ENCODE assay signal across 24 cellular contexts in the genomic region with DNA sequence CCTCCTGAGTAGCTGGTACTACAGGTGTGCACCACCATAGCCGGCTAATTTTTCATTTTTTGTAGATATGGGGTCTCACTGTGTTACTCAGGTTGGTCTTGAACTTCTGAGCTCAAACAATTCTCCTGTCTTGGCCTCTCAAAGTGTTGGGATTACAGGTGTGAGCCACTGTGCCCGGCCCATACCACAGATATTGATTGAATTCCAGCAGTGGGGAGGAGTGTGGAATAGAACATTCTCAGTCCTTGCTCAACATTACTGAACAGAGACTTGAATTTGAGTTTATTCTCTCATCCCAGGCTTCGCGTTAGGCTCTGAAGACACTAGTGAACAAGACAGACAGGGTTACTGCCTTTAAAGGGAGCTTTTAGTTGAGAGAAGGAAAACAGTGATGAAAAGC. TPM values are rescaled to one million over a fixed set of nuclear protein-coding genes. Genes with fewer than 3 reads are reported as not detected.
DNase-seq lines count a peak whose midpoint lies in the region; ATAC-seq and TF ChIP-seq lines count a peak whose summit lies in the region.
"Had no signal": no experiment of that assay in that cellular context is flagged by ENCODE, and none has a peak within 500 bp of the region (broad histone marks: within the 10 kb centered on the region; RNA-seq: fewer than 3 reads in every experiment).

No MANE protein-coding gene starts in this region.

- peaks cover 8% of the 10 kb centered on the region for H3K4me1 Mint-ChIP-seq in Calu3 (ENCODE audit: low read depth, unreplicated experiment)
- no peaks in the 10 kb centered on the region for H3K4me1 Mint-ChIP-seq in GM23338
- H3K4me1 Mint-ChIP-seq: B cell had no signal

- ATAC-seq in GM23338 (no peak), left lobe of liver (peak; percentile 75), right lobe of liver (peak; percentile 27 to 75 (median 62))
- ATAC-seq: CD8-positive, alpha-beta T cell; GM12878 had no signal

- H3K4me2 ChIP-seq in GM23338 (no peak overlapping the region), GM23248 (ENCODE audit: unreplicated experiment) (no peak overlapping the region)
- H3K4me2 ChIP-seq: BLaER1 treated with 17β-estradiol and CSF1 and Interleukin-3, amounts not matched to agents 10 nM and 100 nM had no signal

- peaks cover 40% of the 10 kb centered on the region for H3K36me3 ChIP-seq in GM23338 (ENCODE audit: insufficient read depth)
- peaks cover 0 to 33% (median 19%) of the 10 kb centered on the region in 4 donors for H3K36me3 ChIP-seq in right lobe of liver
- H3K36me3 ChIP-seq in GM23248 (ENCODE audit: low read depth) = peaks cover 41% of the 10 kb centered on the region

- WGBS in right lobe of liver (ENCODE audit: insufficient coverage, low coverage, low lambda C conversion rate, missing lambda C conversion rate) = 65% methylated on average over 4 of the region's 4 CpGs
- WGBS in GM23248 (ENCODE audit: low coverage in 1 of 2, low lambda C conversion rate in 2 of 2, missing lambda C conversion rate in 2 of 2), 2 experiments = 97 to 100% methylated on average over 4 of the region's 4 CpGs

- H3K4me1 ChIP-seq in GM23338 (ENCODE audit: insufficient read depth) (no peaks in the 10 kb centered on the region), right lobe of liver (no peaks in the 10 kb centered on the region), GM23248 (ENCODE audit: insufficient read depth) (no peaks in the 10 kb centered on the region)
- H3K4me1 ChIP-seq: Caco-2 had no signal

- no peak overlapping the region for H2AFZ ChIP-seq in GM23338
- no peak overlapping the region for H2AFZ ChIP-seq in GM23248

- peak overlapping the region; percentile 60 for H3K27ac Mint-ChIP-seq in Calu3 (ENCODE audit: unreplicated experiment)
- no peak overlapping the region for H3K27ac Mint-ChIP-seq in GM23338
- H3K27ac Mint-ChIP-seq: B cell; CD4-positive, alpha-beta T cell; CD8-positive, alpha-beta T cell had no signal

- H3K27ac ChIP-seq in GM23338 (ENCODE audit: low read depth) (peak overlapping the region; percentile 63; the same call in 1 of the 2 replicates), right lobe of liver (no peak overlapping the region), GM23248 (no peak overlapping the region)
- H3K27ac ChIP-seq: BLaER1 treated with 17β-estradiol and CSF1 and Interleukin-3, amounts not matched to agents 10 nM and 100 nM; C4-2B had no signal

- H3K36me3 Mint-ChIP-seq in Calu3 (ENCODE audit: insufficient read depth, unreplicated experiment) (peaks cover 54% of the 10 kb centered on the region), GM23338 (ENCODE audit: low read depth) (peaks cover 51% of the 10 kb centered on the region)

- H3K9me2 ChIP-seq in GM23338 (ENCODE audit: insufficient read depth) (no peaks in the 10 kb centered on the region), GM23248 (ENCODE audit: insufficient read depth) (no peaks in the 10 kb centered on the region)

- H3K4me3 Mint-ChIP-seq in Calu3 (ENCODE audit: low read depth, unreplicated experiment) (no peak overlapping the region), GM23338 (no peak overlapping the region)
- H3K4me3 Mint-ChIP-seq: B cell; CD4-positive, alpha-beta T cell; CD8-positive, alpha-beta T cell had no signal

- no peak for TF ChIP-seq CTCF in Calu3 (IDR thresholded peaks at IDR 0.05; ENCODE audit: unreplicated experiment)
- no peak for TF ChIP-seq CTCF in GM23338 (conservative IDR thresholded peaks at IDR 0.05; ENCODE audit: low read depth in 2 of 2)
- no peak for TF ChIP-seq CTCF in right lobe of liver (IDR thresholded peaks at IDR 0.05)

- in situ Hi-C loops in ACHN (cut with HindIII; ENCODE audit: low pct_ligation_motif_present, low pct_unique_long_range_greater_than_20kb, low sequenced_read_pairs) = no loop called here
- in situ Hi-C loops in GM23248 (cut with MboI) = no loop called here

- no peak overlapping the region for H3K9ac ChIP-seq in GM23248
- H3K9ac ChIP-seq: BLaER1 treated with 17β-estradiol and CSF1 and Interleukin-3, amounts not matched to agents 10 nM and 100 nM had no signal

- H3K27me3 ChIP-seq in GM23338 (ENCODE audit: insufficient read depth) (no peaks in the 10 kb centered on the region), right lobe of liver (no peaks in the 10 kb centered on the region), GM23248 (replicated peaks; ENCODE audit: insufficient read depth) (no peaks in the 10 kb centered on the region)
- H3K27me3 ChIP-seq: BLaER1 treated with 17β-estradiol and CSF1 and Interleukin-3, amounts not matched to agents 10 nM and 100 nM had no signal

- H3K9me3 Mint-ChIP-seq in Calu3 (ENCODE audit: low read depth, unreplicated experiment) (no peaks in the 10 kb centered on the region), GM23338 (no peaks in the 10 kb centered on the region)
- H3K9me3 Mint-ChIP-seq: CD4-positive, alpha-beta T cell; CD8-positive, alpha-beta T cell had no signal

- H3K79me2 ChIP-seq in GM23338 (replicated peaks; ENCODE audit: insufficient read depth) (0 out of 2 replicates have a peak, but pooled peaks cover 4% of the 10 kb centered on the region), GM23248 (ENCODE audit: insufficient read depth) (peaks cover 14% of the 10 kb centered on the region)

- H3F3A ChIP-seq in GM23338 (replicated peaks; ENCODE audit: low read depth) = 0 out of 2 replicates have a peak, but pooled peaks cover 3% of the 10 kb centered on the region
- H3F3A ChIP-seq in GM23248 (ENCODE audit: insufficient read depth) = no peaks in the 10 kb centered on the region

- no peak for TF ChIP-seq POLR2A in right lobe of liver (IDR thresholded peaks at IDR 0.05)

- no TSS peak for BruUV-seq in Calu3 (replicated peaks; lab: Mats Ljungman, UMichigan)

- CTCF ChIA-PET in Calu3 (lab: Charles Lee) = no interaction called here

- H4K20me1 ChIP-seq in GM23338 (replicated peaks; ENCODE audit: insufficient read depth) (peaks cover 11% of the 10 kb centered on the region), GM23248 (ENCODE audit: insufficient read depth) (no peaks in the 10 kb centered on the region)

- no peak overlapping the region for H3K4me3 ChIP-seq in GM23338
- no peak overlapping the region for H3K4me3 ChIP-seq in right lobe of liver
- no peak overlapping the region for H3K4me3 ChIP-seq in GM23248
- H3K4me3 ChIP-seq: BLaER1 treated with 17β-estradiol and CSF1 and Interleukin-3, amounts not matched to agents 10 nM and 100 nM; GM12878 had no signal

- DNase-seq in Calu3 (peak; percentile 23), GM23338 (ENCODE audit: low spot score) (no peak), left lobe of liver (ENCODE audit: low spot score) (no peak), right lobe of liver (no peak), posterior cingulate gyrus (no peak), ACHN (no peak), NCI-H2029 (lab: John Stamatoyannopoulos, UW) (no peak), GM23248 (no peak)
- DNase-seq: 8988T; AML-193; Caco-2; CD4-positive, alpha-beta T cell; CD8-positive, alpha-beta T cell; DMS 273 treated with DMSO at 0.1 percent for 48 hours; DMS153; DMS53; DMS79; DND-41; EL; GDM1 had no signal

- H3K9me3 ChIP-seq in right lobe of liver (no peaks in the 10 kb centered on the region), GM23248 (ENCODE audit: low read depth) (no peaks in the 10 kb centered on the region)
- H3K9me3 ChIP-seq: BLaER1 treated with 17β-estradiol and CSF1 and Interleukin-3, amounts not matched to agents 10 nM and 100 nM; Caco-2 had no signal

- intact Hi-C loops in Calu3 (cut with micrococcal nuclease; ENCODE audit: unreplicated experiment) (no loop called here), right lobe of liver (cut with DNase I) (no loop called here), posterior cingulate gyrus (cut with DNase I) (no loop called here)

- no peaks in the 10 kb centered on the region for H3K27me3 Mint-ChIP-seq in Calu3 (ENCODE audit: unreplicated experiment)
- peaks cover 5% of the 10 kb centered on the region for H3K27me3 Mint-ChIP-seq in GM23338 (ENCODE audit: insufficient read depth, low read depth, poor library complexity)
- H3K27me3 Mint-ChIP-seq: B cell; CD4-positive, alpha-beta T cell had no signal

TF ChIP-seq in GM23338, 12 proteins besides CTCF, POLR2A, EP300 and RAD21 (continues in another document):
- TF ChIP-seq ZNF114 (CRISPR knock-in tag; IDR thresholded peaks at IDR 0.05) (no peak), POLR2AphosphoS5 (IDR thresholded peaks at IDR 0.05; ENCODE audit: low read depth) (no peak)
- TF ChIP-seq, protein P1, sequence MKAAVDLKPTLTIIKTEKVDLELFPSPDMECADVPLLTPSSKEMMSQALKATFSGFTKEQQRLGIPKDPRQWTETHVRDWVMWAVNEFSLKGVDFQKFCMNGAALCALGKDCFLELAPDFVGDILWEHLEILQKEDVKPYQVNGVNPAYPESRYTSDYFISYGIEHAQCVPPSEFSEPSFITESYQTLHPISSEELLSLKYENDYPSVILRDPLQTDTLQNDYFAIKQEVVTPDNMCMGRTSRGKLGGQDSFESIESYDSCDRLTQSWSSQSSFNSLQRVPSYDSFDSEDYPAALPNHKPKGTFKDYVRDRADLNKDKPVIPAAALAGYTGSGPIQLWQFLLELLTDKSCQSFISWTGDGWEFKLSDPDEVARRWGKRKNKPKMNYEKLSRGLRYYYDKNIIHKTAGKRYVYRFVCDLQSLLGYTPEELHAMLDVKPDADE (IDR thresholded peaks at IDR 0.05) = no peak

RNA-seq across cellular contexts. Expression of a gene that starts 39.6 kb away (rescaled TPM):
- total RNA-seq in Calu3 (2022) (156 and 174 TPM in 2 replicates), left lobe of liver (79.1 TPM), right lobe of liver (10 to 100 TPM; 66.4 to 77.7 (median 68.6) TPM)
- 90.0 and 94.7 TPM in 2 replicates for total RNA-seq in GM23338 (2014; rRNA removed; shearing (Covaris generic))
- polyA plus RNA-seq in GM23338 (2016; fragmentation: Nextera tagmentation; extraction: Ambion mirVana) (71.9 and 87.0 TPM in 2 replicates), GM23248 (2016; fragmentation: Nextera tagmentation; extraction: Ambion mirVana) (78.0 and 82.3 TPM in 2 replicates)
- 71.5 and 89.5 TPM in 2 replicates for total RNA-seq in GM23248 (2014; rRNA removed; shearing (Covaris generic))

RNA-seq across cellular contexts. Expression of a gene that starts 48.9 kb away (rescaled TPM):
- total RNA-seq in Calu3 (2022) (1,147 and 1,267 TPM in 2 replicates), left lobe of liver (449 TPM), right lobe of liver (100 to 1,000 TPM; 393 to 887 (median 470) TPM)
- 1,413 and 1,678 TPM in 2 replicates for total RNA-seq in GM23338 (2014; rRNA removed; shearing (Covaris generic))
- polyA plus RNA-seq in GM23338 (2016; fragmentation: Nextera tagmentation; extraction: Ambion mirVana) (1,712 and 1,715 TPM in 2 replicates), GM23248 (2016; fragmentation: Nextera tagmentation; extraction: Ambion mirVana) (372 and 391 TPM in 2 replicates)
- total RNA-seq in GM23248 (2014; rRNA removed; shearing (Covaris generic)) = 1,076 and 1,254 TPM in 2 replicates
